11 cellular contexts compared by ENCODE assay signal in genomic region chr17:76670020-76670707, GRCh38. TPM values are rescaled to one million over a fixed set of nuclear protein-coding genes. Genes with fewer than 3 reads are reported as not detected.
A peak's percentile ranks its signal among the peaks of the same experiment; 100 is the strongest.
DNase-seq lines count a peak whose midpoint lies in the region; TF ChIP-seq lines count a peak whose summit lies in the region.
"Had no signal": no experiment of that assay in that cellular context is flagged by ENCODE, and none has a peak within 500 bp of the region (broad histone marks: within the 10 kb centered on the region; RNA-seq: fewer than 3 reads in every experiment).

No MANE protein-coding gene starts in this region.

- intact Hi-C loops in activated naive CD4-positive, alpha-beta T cell treated with anti-CD3 and anti-CD28 coated beads for 36 hours (cut with micrococcal nuclease) = loop anchor here (2.0 kb wide), 4 partner anchors 57 to 155 kb away; partner anchors contain the start of genes JMJD6, METTL23 and SRSF2
- intact Hi-C loops in activated T-helper 1 cell treated with anti-CD3 and anti-CD28 coated beads, Interleukin-12 subunit alpha, Interleukin-12 subunit beta, Interleukin-2, Interleukin-4 antibody, amounts not matched to agents 30 ng/mL and 10 ng/mL and 1 ng/mL, durations not matched to agents 14 hours and 24 hours and 36 hours (cut with micrococcal nuclease) = loop anchor here (2.0 to 5.0 kb wide), 2 partner anchors 111 to 148 kb away; no protein-coding TSS in a partner anchor
- intact Hi-C loops in thyroid gland (cut with DNase I) = no loop called here

- WGBS in thyroid gland, 2 donors = 73% methylated on average over 9 of the region's 9 CpGs

- no peak for TF ChIP-seq CTCF in thyroid gland (IDR thresholded peaks at IDR 0.05)
- TF ChIP-seq CTCF in coronary artery (IDR thresholded peaks at IDR 0.05) = no peak

- CTCF ChIA-PET in activated naive CD4-positive, alpha-beta T cell treated with anti-CD3 and anti-CD28 coated beads for 36 hours (lab: Charles Lee) = interaction anchor here (1.4 to 3.2 kb wide), 3 partner anchors 12 to 112 kb away, joined by 3 to 11 read pairs (median 7); no protein-coding TSS in a partner anchor

- H3K36me3 ChIP-seq in thyroid gland = no peaks in the 10 kb centered on the region
- H3K36me3 ChIP-seq: uterus had no signal

- peaks cover 29% of the 10 kb centered on the region for H3K4me1 Mint-ChIP-seq in activated naive CD4-positive, alpha-beta T cell treated with anti-CD3 and anti-CD28 coated beads for 36 hours (ENCODE audit: low read depth)
- peaks cover 30% of the 10 kb centered on the region for H3K4me1 Mint-ChIP-seq in activated T-helper 1 cell treated with anti-CD3 and anti-CD28 coated beads, Interleukin-12 subunit alpha, Interleukin-12 subunit beta, Interleukin-2, Interleukin-4 antibody, amounts not matched to agents 30 ng/mL and 10 ng/mL and 1 ng/mL, durations not matched to agents 14 hours and 24 hours and 36 hours (ENCODE audit: low read depth)

- H3K36me3 Mint-ChIP-seq in activated naive CD4-positive, alpha-beta T cell treated with anti-CD3 and anti-CD28 coated beads for 36 hours (ENCODE audit: low read depth) = peaks cover 1% of the 10 kb centered on the region
- no peaks in the 10 kb centered on the region for H3K36me3 Mint-ChIP-seq in activated T-helper 1 cell treated with anti-CD3 and anti-CD28 coated beads, Interleukin-12 subunit alpha, Interleukin-12 subunit beta, Interleukin-2, Interleukin-4 antibody, amounts not matched to agents 30 ng/mL and 10 ng/mL and 1 ng/mL, durations not matched to agents 14 hours and 24 hours and 36 hours (ENCODE audit: low read depth)

- H3K27ac ChIP-seq in thyroid gland (peak overlapping the region; percentile 93 to 98 (median 96)), coronary artery (no peak overlapping the region)

- peak overlapping the region; percentile 92 for H3K27ac Mint-ChIP-seq in activated naive CD4-positive, alpha-beta T cell treated with anti-CD3 and anti-CD28 coated beads for 36 hours
- peak overlapping the region; percentile 90 for H3K27ac Mint-ChIP-seq in activated T-helper 1 cell treated with anti-CD3 and anti-CD28 coated beads, Interleukin-12 subunit alpha, Interleukin-12 subunit beta, Interleukin-2, Interleukin-4 antibody, amounts not matched to agents 30 ng/mL and 10 ng/mL and 1 ng/mL, durations not matched to agents 14 hours and 24 hours and 36 hours

- no peaks in the 10 kb centered on the region for H3K27me3 Mint-ChIP-seq in activated naive CD4-positive, alpha-beta T cell treated with anti-CD3 and anti-CD28 coated beads for 36 hours (ENCODE audit: low read depth)
- peaks cover 10% of the 10 kb centered on the region for H3K27me3 Mint-ChIP-seq in activated T-helper 1 cell treated with anti-CD3 and anti-CD28 coated beads, Interleukin-12 subunit alpha, Interleukin-12 subunit beta, Interleukin-2, Interleukin-4 antibody, amounts not matched to agents 30 ng/mL and 10 ng/mL and 1 ng/mL, durations not matched to agents 14 hours and 24 hours and 36 hours (ENCODE audit: insufficient read depth)

- peak overlapping the region; percentile 93 for H3K4me3 Mint-ChIP-seq in activated naive CD4-positive, alpha-beta T cell treated with anti-CD3 and anti-CD28 coated beads for 36 hours
- peak overlapping the region; percentile 93 for H3K4me3 Mint-ChIP-seq in activated T-helper 1 cell treated with anti-CD3 and anti-CD28 coated beads, Interleukin-12 subunit alpha, Interleukin-12 subunit beta, Interleukin-2, Interleukin-4 antibody, amounts not matched to agents 30 ng/mL and 10 ng/mL and 1 ng/mL, durations not matched to agents 14 hours and 24 hours and 36 hours

- H3K9me3 ChIP-seq in thyroid gland = no peaks in the 10 kb centered on the region
- H3K9me3 ChIP-seq: uterus had no signal

- TF ChIP-seq POLR2A in thyroid gland (IDR thresholded peaks at IDR 0.05) = peak in 1 of 2 donors; percentile 39

- no peaks in the 10 kb centered on the region for H3K9me3 Mint-ChIP-seq in activated naive CD4-positive, alpha-beta T cell treated with anti-CD3 and anti-CD28 coated beads for 36 hours
- H3K9me3 Mint-ChIP-seq in activated T-helper 1 cell treated with anti-CD3 and anti-CD28 coated beads, Interleukin-12 subunit alpha, Interleukin-12 subunit beta, Interleukin-2, Interleukin-4 antibody, amounts not matched to agents 30 ng/mL and 10 ng/mL and 1 ng/mL, durations not matched to agents 14 hours and 24 hours and 36 hours = no peaks in the 10 kb centered on the region

- peaks cover 49 to 60% of the 10 kb centered on the region in 2 donors for H3K4me1 ChIP-seq in thyroid gland
- H3K4me1 ChIP-seq: uterus had no signal

- no peaks in the 10 kb centered on the region for H3K27me3 ChIP-seq in thyroid gland
- H3K27me3 ChIP-seq: uterus had no signal

- no peak for DNase-seq in activated naive CD4-positive, alpha-beta T cell treated with anti-CD3 and anti-CD28 coated beads for 36 hours
- no peak for DNase-seq in activated naive CD4-positive, alpha-beta T cell treated with Interleukin-2 at 50 U/mL for 16 hours
- no peak for DNase-seq in activated T-helper 1 cell treated with anti-CD3 and anti-CD28 coated beads, Interleukin-12 subunit alpha, Interleukin-12 subunit beta, Interleukin-2, Interleukin-4 antibody, amounts not matched to agents 30 ng/mL and 10 ng/mL and 1 ng/mL, durations not matched to agents 14 hours and 24 hours and 36 hours (ENCODE audit: low spot score)
- DNase-seq in kidney tubule cell (ENCODE audit: low spot score) (peak; percentile 73), thyroid gland (peak; percentile 80 to 81), coronary artery (ENCODE audit: low spot score) (no peak)
- DNase-seq in stimulated activated CD4-positive, alpha-beta T cell treated with anti-CD3 and anti-CD28 coated beads, Interleukin-12 subunit alpha, Interleukin-12 subunit beta, amount 100 ng/mL, for 4 hours = no peak
- DNase-seq in stimulated activated CD4-positive, alpha-beta T cell treated with anti-CD3 and anti-CD28 coated beads, Interleukin-4, amount 100 ng/mL, for 1 hour = no peak
- DNase-seq: AML-193, midbrain, uterus had no signal

- no peak overlapping the region for H3K4me3 ChIP-seq in thyroid gland (replicated peaks in 1 of 3)
- H3K4me3 ChIP-seq in coronary artery = no peak overlapping the region
- H3K4me3 ChIP-seq: uterus had no signal

RNA-seq across cellular contexts. Expression of gene ST6GALNAC1, which starts 26.6 kb away (rescaled TPM):
- 1 to 10 TPM; 1.1 to 1.3 TPM for total RNA-seq in activated naive CD4-positive, alpha-beta T cell treated with anti-CD3 and anti-CD28 coated beads for 36 hours
- total RNA-seq in activated T-helper 1 cell treated with anti-CD3 and anti-CD28 coated beads, Interleukin-12 subunit alpha, Interleukin-12 subunit beta, Interleukin-2, Interleukin-4 antibody, amounts not matched to agents 30 ng/mL and 10 ng/mL and 1 ng/mL, durations not matched to agents 14 hours and 24 hours and 36 hours = 0.78 and 0.83 TPM in 2 replicates
- total RNA-seq in thyroid gland = 1 to 10 TPM in 2 of 4 donors, under 1 TPM in 2; 0.29 to 7.0 (median 1.1) TPM

RNA-seq across cellular contexts. Expression of gene MXRA7, which starts 40.6 kb away (rescaled TPM):
- total RNA-seq in activated naive CD4-positive, alpha-beta T cell treated with anti-CD3 and anti-CD28 coated beads for 36 hours = 1 to 10 TPM; 3.8 to 4.2 TPM
- total RNA-seq in activated T-helper 1 cell treated with anti-CD3 and anti-CD28 coated beads, Interleukin-12 subunit alpha, Interleukin-12 subunit beta, Interleukin-2, Interleukin-4 antibody, amounts not matched to agents 30 ng/mL and 10 ng/mL and 1 ng/mL, durations not matched to agents 14 hours and 24 hours and 36 hours = 3.8 and 5.1 TPM in 2 replicates
- total RNA-seq in thyroid gland = 100 to 1,000 TPM; 362 to 576 (median 421) TPM

RNA-seq across cellular contexts. Expression of gene JMJD6, which starts 56.2 kb away (rescaled TPM):
- total RNA-seq in activated naive CD4-positive, alpha-beta T cell treated with anti-CD3 and anti-CD28 coated beads for 36 hours = 10 to 100 TPM; 33.0 to 33.6 TPM
- 80.5 TPM in 2 replicates for total RNA-seq in activated T-helper 1 cell treated with anti-CD3 and anti-CD28 coated beads, Interleukin-12 subunit alpha, Interleukin-12 subunit beta, Interleukin-2, Interleukin-4 antibody, amounts not matched to agents 30 ng/mL and 10 ng/mL and 1 ng/mL, durations not matched to agents 14 hours and 24 hours and 36 hours
- 10 to 100 TPM; 12.2 to 24.2 (median 20.7) TPM for total RNA-seq in thyroid gland

RNA-seq across cellular contexts. Expression of gene METTL23, which starts 56.5 kb away (rescaled TPM):
- 10 to 100 TPM; 18.9 to 20.0 TPM for total RNA-seq in activated naive CD4-positive, alpha-beta T cell treated with anti-CD3 and anti-CD28 coated beads for 36 hours
- 35.5 and 38.2 TPM in 2 replicates for total RNA-seq in activated T-helper 1 cell treated with anti-CD3 and anti-CD28 coated beads, Interleukin-12 subunit alpha, Interleukin-12 subunit beta, Interleukin-2, Interleukin-4 antibody, amounts not matched to agents 30 ng/mL and 10 ng/mL and 1 ng/mL, durations not matched to agents 14 hours and 24 hours and 36 hours
- total RNA-seq in thyroid gland = 10 to 100 TPM; 33.6 to 58.3 (median 51.3) TPM

Comparison
In these comparisons a context has a peak if more than half of its experiments do, and no peak if none do; other contexts are left out.
1. DNase-seq: peak in kidney tubule cell (single experiment) and thyroid gland (2 of 2); none in activated naive CD4-positive, alpha-beta T cell treated with anti-CD3 and anti-CD28 coated beads for 36 hours (single experiment), activated naive CD4-positive, alpha-beta T cell treated with Interleukin-2 at 50 U/mL for 16 hours (single experiment), activated T-helper 1 cell treated with anti-CD3 and anti-CD28 coated beads, Interleukin-12 subunit alpha, Interleukin-12 subunit beta, Interleukin-2, Interleukin-4 antibody, amounts not matched to agents 30 ng/mL and 10 ng/mL and 1 ng/mL, durations not matched to agents 14 hours and 24 hours and 36 hours (single experiment), coronary artery (single experiment), stimulated activated CD4-positive, alpha-beta T cell treated with anti-CD3 and anti-CD28 coated beads, Interleukin-12 subunit alpha, Interleukin-12 subunit beta, amount 100 ng/mL, for 4 hours (single experiment) and stimulated activated CD4-positive, alpha-beta T cell treated with anti-CD3 and anti-CD28 coated beads, Interleukin-4, amount 100 ng/mL, for 1 hour (single experiment).
2. H3K27ac ChIP-seq: peak in thyroid gland (3 of 3); none in coronary artery (0 of 2).
3. RNA of gene MXRA7, which starts 40.6 kb away (total RNA-seq): 362 to 576 TPM in thyroid gland; 3.8 to 5.1 TPM in activated T-helper 1 cell treated with anti-CD3 and anti-CD28 coated beads, Interleukin-12 subunit alpha, Interleukin-12 subunit beta, Interleukin-2, Interleukin-4 antibody, amounts not matched to agents 30 ng/mL and 10 ng/mL and 1 ng/mL, durations not matched to agents 14 hours and 24 hours and 36 hours and 3.8 to 4.2 TPM in activated naive CD4-positive, alpha-beta T cell treated with anti-CD3 and anti-CD28 coated beads for 36 hours; every median in the first group is over 10 times any median in the second.